17 cellular contexts compared by ENCODE assay signal in genomic region chr18:10099539-10100140, GRCh38.
"Had no signal": no experiment of that assay in that cellular context is flagged by ENCODE, and none has a peak within 500 bp of the region (broad histone marks: within the 10 kb centered on the region; RNA-seq: fewer than 3 reads in every experiment).

No MANE protein-coding gene starts in this region.

- H3K27me3 Mint-ChIP-seq: activated naive CD4-positive, alpha-beta T cell treated with anti-CD3 and anti-CD28 coated beads, Interleukin-2, amount 50 U/mL, for 24 hours had no signal

- H3K27ac Mint-ChIP-seq: activated naive CD4-positive, alpha-beta T cell treated with anti-CD3 and anti-CD28 coated beads, Interleukin-2, amount 50 U/mL, for 24 hours; dendritic cell treated with granulocyte-macrophage colony-stimulating factor and Interleukin-4, amounts not matched to agents 40 ng/mL and 50 ng/mL, for 4 days; endodermal cell; natural killer cell; stimulated activated memory B cell treated with anti-CD40 and anti-IgM and Interleukin-4, amounts not matched to agents 10 μg/mL and 1 μg/mL and 100 μg/mL, for 72 hours; T-helper 17 cell had no signal

- DNase-seq: activated T-cell treated with anti-CD3 and anti-CD28 coated beads, Interleukin-2, amount 50 U/mL, for 1 hour; amygdala; brain microvascular endothelial cell; cerebellar nuclear complex; endodermal cell; erythroblast; foreskin keratinocyte; heart left ventricle; islet precursor cell; mammary epithelial cell; natural killer cell; posterior cingulate gyrus; T-helper 17 cell had no signal

- H3K36me3 Mint-ChIP-seq: activated naive CD4-positive, alpha-beta T cell treated with anti-CD3 and anti-CD28 coated beads, Interleukin-2, amount 50 U/mL, for 24 hours; natural killer cell; stimulated activated memory B cell treated with anti-CD40 and anti-IgM and Interleukin-4, amounts not matched to agents 10 μg/mL and 1 μg/mL and 100 μg/mL, for 72 hours had no signal

- H3K9me3 Mint-ChIP-seq: activated naive CD4-positive, alpha-beta T cell treated with anti-CD3 and anti-CD28 coated beads, Interleukin-2, amount 50 U/mL, for 24 hours; natural killer cell; stimulated activated memory B cell treated with anti-CD40 and anti-IgM and Interleukin-4, amounts not matched to agents 10 μg/mL and 1 μg/mL and 100 μg/mL, for 72 hours had no signal

- H3K4me3 Mint-ChIP-seq: activated naive CD4-positive, alpha-beta T cell treated with anti-CD3 and anti-CD28 coated beads, Interleukin-2, amount 50 U/mL, for 24 hours; dendritic cell treated with granulocyte-macrophage colony-stimulating factor and Interleukin-4, amounts not matched to agents 40 ng/mL and 50 ng/mL, for 4 days; endodermal cell; natural killer cell; stimulated activated memory B cell treated with anti-CD40 and anti-IgM and Interleukin-4, amounts not matched to agents 10 μg/mL and 1 μg/mL and 100 μg/mL, for 72 hours; T-helper 17 cell had no signal

- ATAC-seq: foreskin keratinocyte; heart left ventricle; left lobe of liver; natural killer cell; stimulated activated memory B cell treated with anti-CD40 and anti-IgM and Interleukin-4, amounts not matched to agents 10 μg/mL and 1 μg/mL and 100 μg/mL, for 72 hours; T-helper 17 cell had no signal

- H3K4me1 Mint-ChIP-seq: activated naive CD4-positive, alpha-beta T cell treated with anti-CD3 and anti-CD28 coated beads, Interleukin-2, amount 50 U/mL, for 24 hours; natural killer cell; stimulated activated memory B cell treated with anti-CD40 and anti-IgM and Interleukin-4, amounts not matched to agents 10 μg/mL and 1 μg/mL and 100 μg/mL, for 72 hours; T-helper 17 cell had no signal
